In genomic region chr16:73067671-73068545, GRCh38 we compare ENCODE assay signal across 13 cellular contexts. TPM values are rescaled to one million over a fixed set of nuclear protein-coding genes. Genes with fewer than 3 reads are reported as not detected.
DNase-seq lines count a peak whose midpoint lies in the region; ATAC-seq, FAIRE-seq and TF ChIP-seq lines count a peak whose summit lies in the region.
"Had no signal": no experiment of that assay in that cellular context is flagged by ENCODE, and none has a peak within 500 bp of the region (broad histone marks: within the 10 kb centered on the region; RNA-seq: fewer than 3 reads in every experiment).

No MANE protein-coding gene starts in this region.

- H3K4me3 ChIP-seq in neural progenitor cell (no peak overlapping the region), tibial nerve (no peak overlapping the region)
- H3K4me3 ChIP-seq: HAP-1 had no signal

- FAIRE-seq in RCC 7860 (lab: Jason Lieb, UNC) = no peak

- H3K9me3 Mint-ChIP-seq in WTC11 (no peaks in the 10 kb centered on the region), neural progenitor cell (no peaks in the 10 kb centered on the region)

- TF ChIP-seq POLR2A in tibial nerve (IDR thresholded peaks at IDR 0.05) = no peak

- H3K36me3 ChIP-seq in neural progenitor cell (no peaks in the 10 kb centered on the region), tibial nerve (no peaks in the 10 kb centered on the region)
- H3K36me3 ChIP-seq: HAP-1 had no signal

- H3K9ac ChIP-seq in neural progenitor cell = no peak overlapping the region

- H3K27me3 Mint-ChIP-seq in WTC11 (ENCODE audit: low read depth) (peaks cover 97% of the 10 kb centered on the region), neural progenitor cell (ENCODE audit: insufficient read depth, low read depth) (peaks cover 34% of the 10 kb centered on the region)

- H3K27ac ChIP-seq in epithelial cell of prostate (peak overlapping the region; percentile 100), neural progenitor cell (no peak overlapping the region), tibial nerve (peak overlapping the region; percentile 41 to 89 (median 72))

- no peaks in the 10 kb centered on the region for H3K36me3 Mint-ChIP-seq in WTC11
- H3K36me3 Mint-ChIP-seq in neural progenitor cell = no peaks in the 10 kb centered on the region

- ATAC-seq in WTC11 = no peak

- peaks cover 50% of the 10 kb centered on the region for H4K20me1 ChIP-seq in neural progenitor cell (ENCODE audit: low read depth)

- WGBS in tibial nerve, 2 donors = 79 to 82% methylated on average over 5 of the region's 5 CpGs

- peaks cover 40% of the 10 kb centered on the region for H3K4me1 ChIP-seq in neural progenitor cell
- peaks cover 0 to 85% (median 33%) of the 10 kb centered on the region in 4 donors for H3K4me1 ChIP-seq in tibial nerve

- POLR2A ChIA-PET in WTC11 (lab: Charles Lee) = interaction anchor here (1.1 to 1.2 kb wide), 2 partner anchors 21 to 224 kb away, joined by 3 read pairs; no protein-coding TSS in a partner anchor

- CTCF ChIA-PET in WTC11 (lab: Charles Lee) = no interaction called here

- peaks cover 43% of the 10 kb centered on the region for H3F3A ChIP-seq in neural progenitor cell (ENCODE audit: low read depth)

- TF ChIP-seq CTCF in WTC11 (IDR thresholded peaks at IDR 0.05) (no peak), neural progenitor cell (IDR thresholded peaks at IDR 0.05) (no peak), tibial nerve (IDR thresholded peaks at IDR 0.05) (no peak)

- TF ChIP-seq EP300 in tibial nerve (IDR thresholded peaks at IDR 0.05) = no peak

- no peaks in the 10 kb centered on the region for H3K9me3 ChIP-seq in neural progenitor cell (ENCODE audit: low read depth)
- no peaks in the 10 kb centered on the region for H3K9me3 ChIP-seq in tibial nerve
- H3K9me3 ChIP-seq: HAP-1 had no signal

- no peaks in the 10 kb centered on the region for H3K79me2 ChIP-seq in neural progenitor cell (ENCODE audit: low read depth)

- peaks cover 97% of the 10 kb centered on the region for H3K27me3 ChIP-seq in neural progenitor cell
- peaks cover 0 to 37% of the 10 kb centered on the region in 2 donors for H3K27me3 ChIP-seq in tibial nerve

- H3K27ac Mint-ChIP-seq in WTC11 = no peak overlapping the region
- H3K27ac Mint-ChIP-seq in neural progenitor cell = no peak overlapping the region

- H3K4me1 Mint-ChIP-seq in WTC11 = peaks cover 62% of the 10 kb centered on the region
- H3K4me1 Mint-ChIP-seq in neural progenitor cell = peaks cover 67% of the 10 kb centered on the region

- H3K4me3 Mint-ChIP-seq in WTC11 = peak overlapping the region; percentile 70
- peak overlapping the region; percentile 69 for H3K4me3 Mint-ChIP-seq in neural progenitor cell

- H2AFZ ChIP-seq in neural progenitor cell (replicated peaks) = no peak overlapping the region

- no peak overlapping the region for H3K4me2 ChIP-seq in neural progenitor cell

- DNase-seq in WTC11 (ENCODE audit: low spot score) (no peak), epithelial cell of prostate (ENCODE audit: low read depth, low spot score) (no peak), neural progenitor cell (ENCODE audit: low spot score) (no peak), tibial nerve (ENCODE audit: low spot score in 2 of 2) (no peak), midbrain (lab: John Stamatoyannopoulos, UW) (no peak), T-helper 2 cell (no peak), RCC 7860 (ENCODE audit: low spot score) (no peak)
- no peak for DNase-seq in activated CD4-positive, alpha-beta T cell treated with anti-CD3 and anti-CD28 coated beads, Interleukin-2, amount 50 U/mL, for 4 hours
- DNase-seq: KG1; NCI-H2081 treated with DMSO at 0.1 percent for 48 hours; stimulated activated CD4-positive, alpha-beta T cell treated with anti-CD3 and anti-CD28 coated beads, Interleukin-12 subunit alpha, Interleukin-12 subunit beta, amount 100 ng/mL, for 4 hours; stimulated activated CD8-positive, alpha-beta memory T cell treated with anti-CD3 and anti-CD28 coated beads, Interleukin-4, amount 100 ng/mL, for 48 hours had no signal

TF ChIP-seq in WTC11, 78 proteins besides CTCF, POLR2A, EP300 and RAD21:
- TF ChIP-seq RORB (CRISPR knock-in tag; IDR thresholded peaks at IDR 0.05) = no peak
- TF ChIP-seq, protein P1, sequence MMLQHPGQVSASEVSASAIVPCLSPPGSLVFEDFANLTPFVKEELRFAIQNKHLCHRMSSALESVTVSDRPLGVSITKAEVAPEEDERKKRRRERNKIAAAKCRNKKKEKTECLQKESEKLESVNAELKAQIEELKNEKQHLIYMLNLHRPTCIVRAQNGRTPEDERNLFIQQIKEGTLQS (CRISPR knock-in tag; conservative IDR thresholded peaks at IDR 0.05) = no peak
- TF ChIP-seq NFE2L1 (CRISPR knock-in tag; IDR thresholded peaks at IDR 0.05) = no peak
- TF ChIP-seq FOXJ3 (CRISPR knock-in tag; IDR thresholded peaks at IDR 0.05; ENCODE audit: borderline replicate concordance) = no peak
- TF ChIP-seq ESRRA (CRISPR knock-in tag; IDR thresholded peaks at IDR 0.05; ENCODE audit: borderline replicate concordance) = no peak
- no peak for TF ChIP-seq PRRX2 (CRISPR knock-in tag; IDR thresholded peaks at IDR 0.05)
- TF ChIP-seq ZBTB21 (CRISPR knock-in tag; IDR thresholded peaks at IDR 0.05; ENCODE audit: borderline replicate concordance) = no peak
- TF ChIP-seq ZNF138 (CRISPR knock-in tag; conservative IDR thresholded peaks at IDR 0.05) = no peak
- no peak for TF ChIP-seq ZNF396 (CRISPR knock-in tag; IDR thresholded peaks at IDR 0.05; ENCODE audit: borderline replicate concordance)
- TF ChIP-seq ZNF263 (CRISPR knock-in tag; IDR thresholded peaks at IDR 0.05; ENCODE audit: low read depth) = no peak
- no peak for TF ChIP-seq GRHL2 (CRISPR knock-in tag; IDR thresholded peaks at IDR 0.05; ENCODE audit: insufficient replicate concordance, severe bottlenecking)
- no peak for TF ChIP-seq MXD4 (CRISPR knock-in tag; IDR thresholded peaks at IDR 0.05; ENCODE audit: borderline replicate concordance)
- TF ChIP-seq ZNF232 (CRISPR knock-in tag; IDR thresholded peaks at IDR 0.05) = no peak
- TF ChIP-seq, protein P2, sequence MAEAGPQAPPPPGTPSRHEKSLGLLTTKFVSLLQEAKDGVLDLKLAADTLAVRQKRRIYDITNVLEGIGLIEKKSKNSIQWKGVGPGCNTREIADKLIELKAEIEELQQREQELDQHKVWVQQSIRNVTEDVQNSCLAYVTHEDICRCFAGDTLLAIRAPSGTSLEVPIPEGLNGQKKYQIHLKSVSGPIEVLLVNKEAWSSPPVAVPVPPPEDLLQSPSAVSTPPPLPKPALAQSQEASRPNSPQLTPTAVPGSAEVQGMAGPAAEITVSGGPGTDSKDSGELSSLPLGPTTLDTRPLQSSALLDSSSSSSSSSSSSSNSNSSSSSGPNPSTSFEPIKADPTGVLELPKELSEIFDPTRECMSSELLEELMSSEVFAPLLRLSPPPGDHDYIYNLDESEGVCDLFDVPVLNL (CRISPR knock-in tag; IDR thresholded peaks at IDR 0.05; ENCODE audit: borderline replicate concordance, low read depth) = no peak
- no peak for TF ChIP-seq ETV6 (CRISPR knock-in tag; IDR thresholded peaks at IDR 0.05)
- no peak for TF ChIP-seq ZNF671 (CRISPR knock-in tag; IDR thresholded peaks at IDR 0.05)
- no peak for TF ChIP-seq CBFB (CRISPR knock-in tag; IDR thresholded peaks at IDR 0.05; ENCODE audit: low read depth)
- TF ChIP-seq NR1H2 (CRISPR knock-in tag; IDR thresholded peaks at IDR 0.05) = no peak

RNA-seq across cellular contexts. Expression of gene ZFHX3, which starts 20.0 kb away (rescaled TPM):
- total RNA-seq in WTC11 (2021) = 2.7 to 5.7 TPM (median 3.1 TPM) in 3 replicates
- 1.5 and 2.4 TPM in 2 replicates for total RNA-seq in neural progenitor cell (ENCODE audit: low replicate concordance)
- 10 to 100 TPM; 36.3 to 44.0 (median 38.1) TPM for total RNA-seq in tibial nerve
